In the genomic region with DNA sequence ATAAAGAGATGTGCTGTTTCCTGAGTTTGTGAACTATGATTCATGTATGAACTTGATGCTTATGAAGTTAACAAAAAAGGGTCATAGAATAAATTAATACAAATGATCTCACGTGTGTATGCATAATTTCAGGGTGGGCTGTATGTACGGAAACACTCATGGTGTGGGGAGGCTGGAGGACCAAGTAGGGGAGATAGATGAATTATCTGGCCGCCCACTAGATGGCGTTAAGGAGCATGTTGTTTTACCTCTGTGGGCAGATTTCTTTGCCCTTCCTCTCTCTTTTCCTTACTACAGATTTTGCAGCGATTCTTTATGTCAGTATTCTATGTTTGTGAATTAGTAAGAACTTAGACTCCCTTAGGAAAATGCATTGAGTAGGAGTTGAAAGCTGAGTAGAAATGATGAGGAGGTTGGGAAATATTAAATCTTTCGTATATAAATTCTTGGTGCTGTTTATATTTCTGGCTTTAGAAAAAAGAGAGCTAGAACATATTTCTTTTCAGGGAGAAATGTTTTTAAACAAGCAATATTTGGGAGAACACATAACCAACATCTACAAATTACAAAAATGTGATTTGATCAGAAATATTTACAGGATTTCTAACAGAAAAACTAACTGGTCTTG, we compare ENCODE assay signal across 8 cellular contexts. TPM values are rescaled to one million over a fixed set of nuclear protein-coding genes. Genes with fewer than 3 reads are reported as not detected.
DNase-seq lines count a peak whose midpoint lies in the region; ATAC-seq and TF ChIP-seq lines count a peak whose summit lies in the region.

No MANE protein-coding gene starts in this region.

- H3K4me3 ChIP-seq in dorsolateral prefrontal cortex = peak overlapping the region in 1 of 59 donors; percentile 1

- no peaks in the 10 kb centered on the region for H3K36me3 Mint-ChIP-seq in activated CD4-positive, alpha-beta T cell treated with anti-CD3 and anti-CD28 coated beads for 36 hours (ENCODE audit: low read depth)

- H3K9me3 Mint-ChIP-seq in activated CD4-positive, alpha-beta T cell treated with anti-CD3 and anti-CD28 coated beads for 36 hours (ENCODE audit: low read depth) = peaks cover 2% of the 10 kb centered on the region

- POLR2A ChIA-PET in activated CD4-positive, alpha-beta T cell treated with anti-CD3 and anti-CD28 coated beads for 36 hours (lab: Charles Lee) = no interaction called here

- no peak overlapping the region for H3K27ac Mint-ChIP-seq in activated CD4-positive, alpha-beta T cell treated with anti-CD3 and anti-CD28 coated beads for 36 hours

- peak; percentile 54 to 90 (median 76) for TF ChIP-seq CTCF in dorsolateral prefrontal cortex (IDR thresholded peaks at IDR 0.05 in 54 of 56, conservative IDR thresholded peaks at IDR 0.05 in 2 of 56; ENCODE audit: low read depth in 1 of 56, partially characterized antibody in 56 of 56)

- no peaks in the 10 kb centered on the region for H3K27me3 ChIP-seq in dorsolateral prefrontal cortex

- DNase-seq in activated CD4-positive, CD25-positive, alpha-beta regulatory T cell (lab: John Stamatoyannopoulos, UW) = peak in 3 of 4 experiments; percentile 5 to 42 (median 9)
- DNase-seq in NCI-H2081 treated with DMSO at 0.1 percent for 48 hours (lab: John Stamatoyannopoulos, UW) (peak; percentile 38), dorsolateral prefrontal cortex (peak in 5 of 10 donors; percentile 45 to 74 (median 58)), mucosa of gallbladder (ENCODE audit: low spot score) (peak; percentile 51), superior temporal gyrus (ENCODE audit: extremely low spot score) (peak; percentile 89)
- peak; percentile 77 for DNase-seq in activated CD4-positive, alpha-beta T cell treated with anti-CD3 and anti-CD28 coated beads for 36 hours

- H3K27me3 Mint-ChIP-seq in activated CD4-positive, alpha-beta T cell treated with anti-CD3 and anti-CD28 coated beads for 36 hours = peaks cover 7% of the 10 kb centered on the region

- intact Hi-C loops in activated CD4-positive, alpha-beta T cell treated with anti-CD3 and anti-CD28 coated beads for 36 hours (cut with DNase I, micrococcal nuclease) = loop anchor here (1.0 to 2.0 kb wide), 2 partner anchors 379 to 405 kb away; no protein-coding TSS in a partner anchor
- intact Hi-C loops in dorsolateral prefrontal cortex (cut with DNase I) = loop anchor here in 1 of 2 donors (2.0 to 5.0 kb wide), 5 partner anchors 45 to 267 kb away; no protein-coding TSS in a partner anchor

- CTCF ChIA-PET in activated CD4-positive, alpha-beta T cell treated with anti-CD3 and anti-CD28 coated beads for 36 hours (lab: Charles Lee) = interaction anchor here (0.7 to 1.3 kb wide), 8 partner anchors 10 to 261 kb away, joined by 3 to 5 read pairs (median 4); no protein-coding TSS in a partner anchor

- H3K4me3 Mint-ChIP-seq in activated CD4-positive, alpha-beta T cell treated with anti-CD3 and anti-CD28 coated beads for 36 hours = no peak overlapping the region

- H3K27ac ChIP-seq in dorsolateral prefrontal cortex = peak overlapping the region in 2 of 59 donors; percentile 30 to 58

- no peaks in the 10 kb centered on the region for H3K4me1 Mint-ChIP-seq in activated CD4-positive, alpha-beta T cell treated with anti-CD3 and anti-CD28 coated beads for 36 hours

- no peak for ATAC-seq in activated CD4-positive, CD25-positive, alpha-beta regulatory T cell treated with anti-CD3 and anti-CD28 coated beads, Interleukin-2, amount 50 U/mL, for 24 hours
- ATAC-seq in HG02623 (IDR thresholded peaks at IDR 0.05; ENCODE audit: unreplicated experiment) = peak; percentile 75
- ATAC-seq in activated CD4-positive, alpha-beta T cell treated with anti-CD3 and anti-CD28 coated beads for 36 hours = peak; percentile 63

RNA-seq across cellular contexts. Expression of a gene that starts 47.4 kb away (rescaled TPM):
- total RNA-seq in activated CD4-positive, alpha-beta T cell treated with anti-CD3 and anti-CD28 coated beads for 36 hours = 10 to 100 TPM; 13.5 to 19.0 TPM
- total RNA-seq in dorsolateral prefrontal cortex (100 to 1,000 TPM in 4 of 120 experiments, 10 to 100 TPM in 116; 15.7 to 223 (median 42.8) TPM), mucosa of gallbladder (24.3 TPM)

Comparison
In these comparisons a context has a peak if more than half of its experiments do, and no peak if none do; other contexts are left out.
1. ATAC-seq: peak in HG02623 (single experiment) and activated CD4-positive, alpha-beta T cell treated with anti-CD3 and anti-CD28 coated beads for 36 hours (single experiment); none in activated CD4-positive, CD25-positive, alpha-beta regulatory T cell treated with anti-CD3 and anti-CD28 coated beads, Interleukin-2, amount 50 U/mL, for 24 hours (0 of 2).